ENCODE assay signal across 8 cellular contexts in genomic region chr2:113890253-113891235, GRCh38. TPM values are rescaled to one million over a fixed set of nuclear protein-coding genes. Genes with fewer than 3 reads are reported as not detected.
A peak's percentile ranks its signal among the peaks of the same experiment; 100 is the strongest.
DNase-seq lines count a peak whose midpoint lies in the region; ATAC-seq and TF ChIP-seq lines count a peak whose summit lies in the region.

No MANE protein-coding gene starts in this region.

- no peaks in the 10 kb centered on the region for H3K9me3 ChIP-seq in HUES6 (ENCODE audit: control insufficient read depth, insufficient read depth, low read depth, low read length)
- no peaks in the 10 kb centered on the region for H3K9me3 ChIP-seq in adrenal gland (replicated peaks in 1 of 3)
- no peaks in the 10 kb centered on the region for H3K9me3 ChIP-seq in vagina

- DNase-seq in DMS 273 (lab: John Stamatoyannopoulos, UW; ENCODE audit: unreplicated experiment) (peak; percentile 85), SW480 (ENCODE audit: low spot score) (peak; percentile 82), adrenal gland (peak; percentile 56 to 86 (median 65)), left ventricle myocardium superior (peak; percentile 61), vagina (ENCODE audit: extremely low spot score in 2 of 2) (no peak)

- peak in 1 of 2 donors; percentile 68 for TF ChIP-seq POLR2A in adrenal gland (IDR thresholded peaks at IDR 0.05)
- peak in 1 of 2 donors; percentile 62 for TF ChIP-seq POLR2A in vagina (IDR thresholded peaks at IDR 0.05)

- H3K4me3 ChIP-seq in HUES6 (ENCODE audit: low read depth, low read length) (peak overlapping the region; percentile 88), adrenal gland (peak overlapping the region; percentile 80 to 97 (median 94)), rectal smooth muscle tissue (ENCODE audit: low read length) (peak overlapping the region; percentile 94), vagina (peak overlapping the region; percentile 93 to 95)

- intact Hi-C loops in adrenal gland (cut with DNase I) (loop anchor here in 1 of 2 donors (10.0 kb wide), 1 partner anchor 136 kb away; the partner anchor contains the start of gene SLC35F5), left ventricle myocardium superior (cut with micrococcal nuclease) (no loop called here), vagina (cut with DNase I) (loop anchor here (5.0 kb wide), 1 partner anchor 133 kb away; the partner anchor contains the start of gene SLC35F5)

- no peaks in the 10 kb centered on the region for H3K27me3 ChIP-seq in HUES6 (ENCODE audit: control insufficient read depth, insufficient read depth, low read length)
- no peaks in the 10 kb centered on the region for H3K27me3 ChIP-seq in adrenal gland
- H3K27me3 ChIP-seq in rectal smooth muscle tissue (ENCODE audit: control insufficient read depth, insufficient read depth, low read length): no peaks in the 10 kb centered on the region
- H3K27me3 ChIP-seq in vagina: no peaks in the 10 kb centered on the region

- no peak for TF ChIP-seq CTCF in adrenal gland (IDR thresholded peaks at IDR 0.05)
- TF ChIP-seq CTCF in vagina (IDR thresholded peaks at IDR 0.05): no peak

- H3K27ac ChIP-seq in HUES6 (ENCODE audit: low read depth, low read length): peak overlapping the region; percentile 79
- H3K27ac ChIP-seq in adrenal gland: peak overlapping the region; percentile 80 to 99 (median 97)
- peak overlapping the region; percentile 97 for H3K27ac ChIP-seq in rectal smooth muscle tissue (ENCODE audit: low read depth, low read length)
- H3K27ac ChIP-seq in vagina: peak overlapping the region; percentile 98

- 0 to 1% (median 0%) methylated on average over 29 to 57 of the region's 57 CpGs for WGBS in adrenal gland, 4 donors

- peak; percentile 26 for ATAC-seq in GM21367 (IDR thresholded peaks at IDR 0.05; ENCODE audit: unreplicated experiment)
- peak; percentile 29 for ATAC-seq in left ventricle myocardium superior

- peaks cover 39% of the 10 kb centered on the region for H3K4me1 ChIP-seq in HUES6 (ENCODE audit: control insufficient read depth, insufficient read depth, low read length)
- H3K4me1 ChIP-seq in adrenal gland (replicated peaks in 1 of 2): peaks cover 38 to 78% of the 10 kb centered on the region in 2 donors
- H3K4me1 ChIP-seq in rectal smooth muscle tissue (ENCODE audit: control insufficient read depth, insufficient read depth, low read length): peaks cover 12% of the 10 kb centered on the region
- peaks cover 73% of the 10 kb centered on the region for H3K4me1 ChIP-seq in vagina

- H3K9ac ChIP-seq in HUES6 (ENCODE audit: low read length) (peak overlapping the region; percentile 97), rectal smooth muscle tissue (ENCODE audit: low read length) (peak overlapping the region; percentile 88)

- H3K36me3 ChIP-seq in HUES6 (ENCODE audit: control insufficient read depth, insufficient read depth, low read length): peaks cover 5% of the 10 kb centered on the region; the same call in 1 of the 2 replicates
- H3K36me3 ChIP-seq in adrenal gland (replicated peaks in 1 of 2): no peaks in the 10 kb centered on the region
- no peaks in the 10 kb centered on the region for H3K36me3 ChIP-seq in rectal smooth muscle tissue (ENCODE audit: control insufficient read depth, insufficient read depth, low read length)
- no peaks in the 10 kb centered on the region for H3K36me3 ChIP-seq in vagina

RNA-seq across cellular contexts. Expression of gene ACTR3, which starts 0.7 kb away (rescaled TPM):
- total RNA-seq in adrenal gland (100 to 1,000 TPM; 103 to 530 (median 234) TPM), left ventricle myocardium superior (117 TPM), vagina (105 TPM)
- polyA plus RNA-seq in adrenal gland: 100 to 1,000 TPM in 1 of 3 donors, 10 to 100 TPM in 2; 28.1 to 227 (median 30.7) TPM

Comparison
In these comparisons a context has a peak if more than half of its experiments do, and no peak if none do; other contexts are left out.
1. DNase-seq: peak in DMS 273 (single experiment), SW480 (single experiment), adrenal gland (7 of 7) and left ventricle myocardium superior (single experiment); none in vagina (0 of 2).
2. Peak in every context shown above with its lines, with median percentiles within 50 percentile points of each other: H3K27ac ChIP-seq and H3K4me3 ChIP-seq.